1 cellular context compared by ENCODE assay signal in the genomic region with DNA sequence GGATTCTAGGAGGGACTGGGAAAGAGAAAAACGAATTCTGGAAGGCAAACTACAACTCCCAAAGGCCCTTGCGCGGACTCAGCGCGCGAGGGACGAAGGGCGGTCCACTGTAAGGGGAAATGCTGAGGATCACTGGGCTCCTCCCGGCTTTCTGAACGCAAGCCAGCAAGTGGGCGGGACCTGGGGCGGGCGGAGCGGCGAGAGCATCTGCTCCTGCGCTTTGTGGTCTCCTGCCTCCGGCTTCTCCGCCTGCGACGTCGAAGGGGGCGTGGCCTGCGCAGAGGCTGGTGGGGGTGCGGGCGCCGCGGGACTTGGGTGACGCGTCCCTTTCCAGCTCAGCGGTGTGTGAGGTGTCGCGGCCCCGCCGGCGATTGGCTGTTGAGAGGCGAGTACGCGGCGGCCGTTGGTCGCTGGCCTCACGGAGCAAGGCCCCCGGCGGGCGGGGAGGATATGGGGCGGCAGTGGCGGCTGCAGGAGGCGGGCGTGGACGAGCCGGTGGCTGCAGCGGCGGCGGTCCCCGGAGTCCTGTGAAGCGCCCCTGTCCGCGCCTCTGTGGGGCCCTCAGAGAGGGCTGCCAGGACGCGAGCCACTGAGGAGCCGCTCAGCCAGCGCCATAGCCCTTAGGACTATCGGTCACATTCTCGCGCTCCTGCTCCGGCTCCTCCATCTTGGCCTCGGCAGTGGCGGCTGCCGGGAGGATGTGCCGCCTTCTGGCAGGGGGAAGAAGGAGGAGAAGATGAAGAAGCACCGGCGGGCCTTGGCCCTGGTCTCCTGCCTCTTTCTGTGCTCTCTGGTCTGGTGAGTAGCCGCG.
TF ChIP-seq lines count a peak whose summit lies in the region.

A gene with protein sequence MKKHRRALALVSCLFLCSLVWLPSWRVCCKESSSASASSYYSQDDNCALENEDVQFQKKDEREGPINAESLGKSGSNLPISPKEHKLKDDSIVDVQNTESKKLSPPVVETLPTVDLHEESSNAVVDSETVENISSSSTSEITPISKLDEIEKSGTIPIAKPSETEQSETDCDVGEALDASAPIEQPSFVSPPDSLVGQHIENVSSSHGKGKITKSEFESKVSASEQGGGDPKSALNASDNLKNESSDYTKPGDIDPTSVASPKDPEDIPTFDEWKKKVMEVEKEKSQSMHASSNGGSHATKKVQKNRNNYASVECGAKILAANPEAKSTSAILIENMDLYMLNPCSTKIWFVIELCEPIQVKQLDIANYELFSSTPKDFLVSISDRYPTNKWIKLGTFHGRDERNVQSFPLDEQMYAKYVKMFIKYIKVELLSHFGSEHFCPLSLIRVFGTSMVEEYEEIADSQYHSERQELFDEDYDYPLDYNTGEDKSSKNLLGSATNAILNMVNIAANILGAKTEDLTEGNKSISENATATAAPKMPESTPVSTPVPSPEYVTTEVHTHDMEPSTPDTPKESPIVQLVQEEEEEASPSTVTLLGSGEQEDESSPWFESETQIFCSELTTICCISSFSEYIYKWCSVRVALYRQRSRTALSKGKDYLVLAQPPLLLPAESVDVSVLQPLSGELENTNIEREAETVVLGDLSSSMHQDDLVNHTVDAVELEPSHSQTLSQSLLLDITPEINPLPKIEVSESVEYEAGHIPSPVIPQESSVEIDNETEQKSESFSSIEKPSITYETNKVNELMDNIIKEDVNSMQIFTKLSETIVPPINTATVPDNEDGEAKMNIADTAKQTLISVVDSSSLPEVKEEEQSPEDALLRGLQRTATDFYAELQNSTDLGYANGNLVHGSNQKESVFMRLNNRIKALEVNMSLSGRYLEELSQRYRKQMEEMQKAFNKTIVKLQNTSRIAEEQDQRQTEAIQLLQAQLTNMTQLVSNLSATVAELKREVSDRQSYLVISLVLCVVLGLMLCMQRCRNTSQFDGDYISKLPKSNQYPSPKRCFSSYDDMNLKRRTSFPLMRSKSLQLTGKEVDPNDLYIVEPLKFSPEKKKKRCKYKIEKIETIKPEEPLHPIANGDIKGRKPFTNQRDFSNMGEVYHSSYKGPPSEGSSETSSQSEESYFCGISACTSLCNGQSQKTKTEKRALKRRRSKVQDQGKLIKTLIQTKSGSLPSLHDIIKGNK (N-terminal part only) (plus strand): TSS at position 451 of the 811 bp plus-strand sequence. CDS start 286 bp downstream, at position 737.

TF ChIP-seq in A549, 52 proteins besides CTCF, POLR2A, EP300 and RAD21 (continued from another document):
- no peak for TF ChIP-seq HOXB13 (CRISPR knock-in tag; IDR thresholded peaks at IDR 0.05; ENCODE audit: low read depth)
- peak; percentile 56; the same call in 1 of the 2 replicates for TF ChIP-seq TP53 (CRISPR knock-in tag; IDR thresholded peaks at IDR 0.05)
- no peak for TF ChIP-seq SREBF2 (IDR thresholded peaks at IDR 0.05)
- TF ChIP-seq NFE2L2 (conservative IDR thresholded peaks at IDR 0.05; ENCODE audit: low read length): no peak
- TF ChIP-seq, protein P1, sequence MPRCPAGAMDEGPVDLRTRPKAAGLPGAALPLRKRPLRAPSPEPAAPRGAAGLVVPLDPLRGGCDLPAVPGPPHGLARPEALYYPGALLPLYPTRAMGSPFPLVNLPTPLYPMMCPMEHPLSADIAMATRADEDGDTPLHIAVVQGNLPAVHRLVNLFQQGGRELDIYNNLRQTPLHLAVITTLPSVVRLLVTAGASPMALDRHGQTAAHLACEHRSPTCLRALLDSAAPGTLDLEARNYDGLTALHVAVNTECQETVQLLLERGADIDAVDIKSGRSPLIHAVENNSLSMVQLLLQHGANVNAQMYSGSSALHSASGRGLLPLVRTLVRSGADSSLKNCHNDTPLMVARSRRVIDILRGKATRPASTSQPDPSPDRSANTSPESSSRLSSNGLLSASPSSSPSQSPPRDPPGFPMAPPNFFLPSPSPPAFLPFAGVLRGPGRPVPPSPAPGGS (IDR thresholded peaks at IDR 0.05): peak; percentile 65; the same call in 2 of the 3 replicates
- peak; percentile 49; the same call in 1 of the 2 replicates for TF ChIP-seq MYC (IDR thresholded peaks at IDR 0.05; ENCODE audit: borderline replicate concordance, low read length)
- no peak for TF ChIP-seq POLR2AphosphoS2 (conservative IDR thresholded peaks at IDR 0.05; ENCODE audit: low read length)
- no peak for TF ChIP-seq HDAC2 (IDR thresholded peaks at IDR 0.05)
- TF ChIP-seq CHD2 (IDR thresholded peaks at IDR 0.05; ENCODE audit: low read length, partially characterized antibody): no peak
- TF ChIP-seq PHF8 (IDR thresholded peaks at IDR 0.05; ENCODE audit: borderline replicate concordance, low read depth): peak; percentile 99
- peak in 1 of 2 experiments; percentile 85; a peak in 4 of 5 replicates for TF ChIP-seq JUN (IDR thresholded peaks at IDR 0.05)
- no peak; the same call in 1 of the 2 replicates for TF ChIP-seq TFCP2L1 (CRISPR knock-in tag; IDR thresholded peaks at IDR 0.05)
- TF ChIP-seq ZSCAN20 (CRISPR knock-in tag; IDR thresholded peaks at IDR 0.05): no peak
- no peak for TF ChIP-seq EHMT2 (IDR thresholded peaks at IDR 0.05; ENCODE audit: low read depth)
- TF ChIP-seq CBX8 (IDR thresholded peaks at IDR 0.05): no peak
- TF ChIP-seq NR3C1 (IDR thresholded peaks at IDR 0.05): no peak
- TF ChIP-seq RCOR1 (IDR thresholded peaks at IDR 0.05; ENCODE audit: low read depth, low read length): no peak
- TF ChIP-seq, protein P2, sequence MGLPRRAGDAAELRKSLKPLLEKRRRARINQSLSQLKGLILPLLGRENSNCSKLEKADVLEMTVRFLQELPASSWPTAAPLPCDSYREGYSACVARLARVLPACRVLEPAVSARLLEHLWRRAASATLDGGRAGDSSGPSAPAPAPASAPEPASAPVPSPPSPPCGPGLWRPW (IDR thresholded peaks at IDR 0.05): no peak
- no peak for TF ChIP-seq ESRRA (IDR thresholded peaks at IDR 0.05; ENCODE audit: borderline replicate concordance, low read length)
- TF ChIP-seq ZFP36 (IDR thresholded peaks at IDR 0.05; ENCODE audit: borderline replicate concordance, partially characterized antibody): no peak
- TF ChIP-seq, protein P3, sequence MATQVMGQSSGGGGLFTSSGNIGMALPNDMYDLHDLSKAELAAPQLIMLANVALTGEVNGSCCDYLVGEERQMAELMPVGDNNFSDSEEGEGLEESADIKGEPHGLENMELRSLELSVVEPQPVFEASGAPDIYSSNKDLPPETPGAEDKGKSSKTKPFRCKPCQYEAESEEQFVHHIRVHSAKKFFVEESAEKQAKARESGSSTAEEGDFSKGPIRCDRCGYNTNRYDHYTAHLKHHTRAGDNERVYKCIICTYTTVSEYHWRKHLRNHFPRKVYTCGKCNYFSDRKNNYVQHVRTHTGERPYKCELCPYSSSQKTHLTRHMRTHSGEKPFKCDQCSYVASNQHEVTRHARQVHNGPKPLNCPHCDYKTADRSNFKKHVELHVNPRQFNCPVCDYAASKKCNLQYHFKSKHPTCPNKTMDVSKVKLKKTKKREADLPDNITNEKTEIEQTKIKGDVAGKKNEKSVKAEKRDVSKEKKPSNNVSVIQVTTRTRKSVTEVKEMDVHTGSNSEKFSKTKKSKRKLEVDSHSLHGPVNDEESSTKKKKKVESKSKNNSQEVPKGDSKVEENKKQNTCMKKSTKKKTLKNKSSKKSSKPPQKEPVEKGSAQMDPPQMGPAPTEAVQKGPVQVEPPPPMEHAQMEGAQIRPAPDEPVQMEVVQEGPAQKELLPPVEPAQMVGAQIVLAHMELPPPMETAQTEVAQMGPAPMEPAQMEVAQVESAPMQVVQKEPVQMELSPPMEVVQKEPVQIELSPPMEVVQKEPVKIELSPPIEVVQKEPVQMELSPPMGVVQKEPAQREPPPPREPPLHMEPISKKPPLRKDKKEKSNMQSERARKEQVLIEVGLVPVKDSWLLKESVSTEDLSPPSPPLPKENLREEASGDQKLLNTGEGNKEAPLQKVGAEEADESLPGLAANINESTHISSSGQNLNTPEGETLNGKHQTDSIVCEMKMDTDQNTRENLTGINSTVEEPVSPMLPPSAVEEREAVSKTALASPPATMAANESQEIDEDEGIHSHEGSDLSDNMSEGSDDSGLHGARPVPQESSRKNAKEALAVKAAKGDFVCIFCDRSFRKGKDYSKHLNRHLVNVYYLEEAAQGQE (IDR thresholded peaks at IDR 0.05): 0 out of 2 replicates have a peak, but pooled peaks have one; percentile 36
- no peak for TF ChIP-seq FOXS1 (CRISPR knock-in tag; IDR thresholded peaks at IDR 0.05)
- TF ChIP-seq KDM5A (IDR thresholded peaks at IDR 0.05): 0 out of 2 replicates have a peak, but pooled peaks have one; percentile 11
- TF ChIP-seq KDM1A (IDR thresholded peaks at IDR 0.05; ENCODE audit: low read depth): no peak
- no peak for TF ChIP-seq RNF2 (IDR thresholded peaks at IDR 0.05; ENCODE audit: borderline replicate concordance, low read depth)
- TF ChIP-seq BHLHE40 (IDR thresholded peaks at IDR 0.05; ENCODE audit: low read depth, low read length): no peak
- TF ChIP-seq, protein P4, sequence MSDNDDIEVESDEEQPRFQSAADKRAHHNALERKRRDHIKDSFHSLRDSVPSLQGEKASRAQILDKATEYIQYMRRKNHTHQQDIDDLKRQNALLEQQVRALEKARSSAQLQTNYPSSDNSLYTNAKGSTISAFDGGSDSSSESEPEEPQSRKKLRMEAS (IDR thresholded peaks at IDR 0.05): peak; percentile 45; the same call in 1 of the 2 replicates
- TF ChIP-seq, protein P5, sequence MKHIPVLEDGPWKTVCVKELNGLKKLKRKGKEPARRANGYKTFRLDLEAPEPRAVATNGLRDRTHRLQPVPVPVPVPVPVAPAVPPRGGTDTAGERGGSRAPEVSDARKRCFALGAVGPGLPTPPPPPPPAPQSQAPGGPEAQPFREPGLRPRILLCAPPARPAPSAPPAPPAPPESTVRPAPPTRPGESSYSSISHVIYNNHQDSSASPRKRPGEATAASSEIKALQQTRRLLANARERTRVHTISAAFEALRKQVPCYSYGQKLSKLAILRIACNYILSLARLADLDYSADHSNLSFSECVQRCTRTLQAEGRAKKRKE (CRISPR knock-in tag; IDR thresholded peaks at IDR 0.05; ENCODE audit: low read depth): no peak
- TF ChIP-seq, protein P6, sequence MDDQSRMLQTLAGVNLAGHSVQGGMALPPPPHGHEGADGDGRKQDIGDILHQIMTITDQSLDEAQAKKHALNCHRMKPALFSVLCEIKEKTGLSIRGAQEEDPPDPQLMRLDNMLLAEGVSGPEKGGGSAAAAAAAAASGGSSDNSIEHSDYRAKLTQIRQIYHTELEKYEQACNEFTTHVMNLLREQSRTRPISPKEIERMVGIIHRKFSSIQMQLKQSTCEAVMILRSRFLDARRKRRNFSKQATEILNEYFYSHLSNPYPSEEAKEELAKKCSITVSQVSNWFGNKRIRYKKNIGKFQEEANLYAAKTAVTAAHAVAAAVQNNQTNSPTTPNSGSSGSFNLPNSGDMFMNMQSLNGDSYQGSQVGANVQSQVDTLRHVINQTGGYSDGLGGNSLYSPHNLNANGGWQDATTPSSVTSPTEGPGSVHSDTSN (IDR thresholded peaks at IDR 0.05): no peak
- TF ChIP-seq HOXB5 (CRISPR knock-in tag; IDR thresholded peaks at IDR 0.05): no peak
- TF ChIP-seq EHF (CRISPR knock-in tag; IDR thresholded peaks at IDR 0.05): no peak
- no peak for TF ChIP-seq NPAS2 (CRISPR knock-in tag; IDR thresholded peaks at IDR 0.05; ENCODE audit: borderline replicate concordance)
- TF ChIP-seq, protein P7, sequence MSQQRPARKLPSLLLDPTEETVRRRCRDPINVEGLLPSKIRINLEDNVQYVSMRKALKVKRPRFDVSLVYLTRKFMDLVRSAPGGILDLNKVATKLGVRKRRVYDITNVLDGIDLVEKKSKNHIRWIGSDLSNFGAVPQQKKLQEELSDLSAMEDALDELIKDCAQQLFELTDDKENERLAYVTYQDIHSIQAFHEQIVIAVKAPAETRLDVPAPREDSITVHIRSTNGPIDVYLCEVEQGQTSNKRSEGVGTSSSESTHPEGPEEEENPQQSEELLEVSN (IDR thresholded peaks at IDR 0.05; ENCODE audit: borderline replicate concordance, low read depth): no peak
- TF ChIP-seq CBX2 (IDR thresholded peaks at IDR 0.05; ENCODE audit: borderline replicate concordance, low read depth): no peak
- TF ChIP-seq, protein P8, sequence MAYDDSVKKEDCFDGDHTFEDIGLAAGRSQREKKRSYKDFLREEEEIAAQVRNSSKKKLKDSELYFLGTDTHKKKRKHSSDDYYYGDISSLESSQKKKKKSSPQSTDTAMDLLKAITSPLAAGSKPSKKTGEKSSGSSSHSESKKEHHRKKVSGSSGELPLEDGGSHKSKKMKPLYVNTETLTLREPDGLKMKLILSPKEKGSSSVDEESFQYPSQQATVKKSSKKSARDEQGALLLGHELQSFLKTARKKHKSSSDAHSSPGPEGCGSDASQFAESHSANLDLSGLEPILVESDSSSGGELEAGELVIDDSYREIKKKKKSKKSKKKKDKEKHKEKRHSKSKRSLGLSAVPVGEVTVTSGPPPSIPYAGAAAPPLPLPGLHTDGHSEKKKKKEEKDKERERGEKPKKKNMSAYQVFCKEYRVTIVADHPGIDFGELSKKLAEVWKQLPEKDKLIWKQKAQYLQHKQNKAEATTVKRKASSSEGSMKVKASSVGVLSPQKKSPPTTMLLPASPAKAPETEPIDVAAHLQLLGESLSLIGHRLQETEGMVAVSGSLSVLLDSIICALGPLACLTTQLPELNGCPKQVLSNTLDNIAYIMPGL (CRISPR knock-in tag; IDR thresholded peaks at IDR 0.05; ENCODE audit: borderline replicate concordance): 0 out of 2 replicates have a peak, but pooled peaks have one; percentile 26
- no peak for TF ChIP-seq CEBPB (IDR thresholded peaks at IDR 0.05)
- TF ChIP-seq, protein P9, sequence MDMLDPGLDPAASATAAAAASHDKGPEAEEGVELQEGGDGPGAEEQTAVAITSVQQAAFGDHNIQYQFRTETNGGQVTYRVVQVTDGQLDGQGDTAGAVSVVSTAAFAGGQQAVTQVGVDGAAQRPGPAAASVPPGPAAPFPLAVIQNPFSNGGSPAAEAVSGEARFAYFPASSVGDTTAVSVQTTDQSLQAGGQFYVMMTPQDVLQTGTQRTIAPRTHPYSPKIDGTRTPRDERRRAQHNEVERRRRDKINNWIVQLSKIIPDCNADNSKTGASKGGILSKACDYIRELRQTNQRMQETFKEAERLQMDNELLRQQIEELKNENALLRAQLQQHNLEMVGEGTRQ (IDR thresholded peaks at IDR 0.05): no peak
- TF ChIP-seq FOSB (CRISPR knock-in tag; IDR thresholded peaks at IDR 0.05): no peak
- TF ChIP-seq SMC3 (IDR thresholded peaks at IDR 0.05): peak; percentile 30; the same call in 2 of the 3 replicates
